1 cellular context compared by ENCODE assay signal in the genomic region with DNA sequence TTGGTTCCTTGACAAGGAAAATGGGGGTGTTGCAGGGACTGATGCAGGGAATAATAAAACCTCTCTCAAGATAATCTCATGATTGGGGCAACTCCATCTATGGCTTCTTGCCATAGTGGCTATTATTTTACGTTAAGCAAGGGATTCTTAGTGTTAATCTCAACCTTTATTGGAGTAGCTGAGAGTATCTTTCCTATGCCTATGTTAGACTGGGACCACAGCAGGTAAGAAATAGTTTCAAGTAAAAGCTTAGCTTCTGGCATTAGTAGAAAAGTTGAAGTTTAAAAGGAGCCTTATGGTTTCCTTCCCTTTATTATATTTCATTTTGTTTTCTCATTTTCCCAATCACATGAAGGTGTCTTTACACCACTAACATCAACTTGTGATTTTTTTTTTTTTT.
TF ChIP-seq lines count a peak whose summit lies in the region.

No MANE protein-coding gene starts in this region.

TF ChIP-seq in WTC11, 78 proteins besides CTCF, POLR2A, EP300 and RAD21:
- TF ChIP-seq FOXK1 (CRISPR knock-in tag; IDR thresholded peaks at IDR 0.05), result no peak
- no peak for TF ChIP-seq JAZF1 (CRISPR knock-in tag; IDR thresholded peaks at IDR 0.05)
- no peak for TF ChIP-seq NR1H2 (CRISPR knock-in tag; IDR thresholded peaks at IDR 0.05)
- TF ChIP-seq, protein P1, sequence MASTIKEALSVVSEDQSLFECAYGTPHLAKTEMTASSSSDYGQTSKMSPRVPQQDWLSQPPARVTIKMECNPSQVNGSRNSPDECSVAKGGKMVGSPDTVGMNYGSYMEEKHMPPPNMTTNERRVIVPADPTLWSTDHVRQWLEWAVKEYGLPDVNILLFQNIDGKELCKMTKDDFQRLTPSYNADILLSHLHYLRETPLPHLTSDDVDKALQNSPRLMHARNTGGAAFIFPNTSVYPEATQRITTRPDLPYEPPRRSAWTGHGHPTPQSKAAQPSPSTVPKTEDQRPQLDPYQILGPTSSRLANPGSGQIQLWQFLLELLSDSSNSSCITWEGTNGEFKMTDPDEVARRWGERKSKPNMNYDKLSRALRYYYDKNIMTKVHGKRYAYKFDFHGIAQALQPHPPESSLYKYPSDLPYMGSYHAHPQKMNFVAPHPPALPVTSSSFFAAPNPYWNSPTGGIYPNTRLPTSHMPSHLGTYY (CRISPR knock-in tag; IDR thresholded peaks at IDR 0.05), result no peak
- TF ChIP-seq CREB1 (CRISPR knock-in tag; IDR thresholded peaks at IDR 0.05), result no peak
- TF ChIP-seq, protein P2, sequence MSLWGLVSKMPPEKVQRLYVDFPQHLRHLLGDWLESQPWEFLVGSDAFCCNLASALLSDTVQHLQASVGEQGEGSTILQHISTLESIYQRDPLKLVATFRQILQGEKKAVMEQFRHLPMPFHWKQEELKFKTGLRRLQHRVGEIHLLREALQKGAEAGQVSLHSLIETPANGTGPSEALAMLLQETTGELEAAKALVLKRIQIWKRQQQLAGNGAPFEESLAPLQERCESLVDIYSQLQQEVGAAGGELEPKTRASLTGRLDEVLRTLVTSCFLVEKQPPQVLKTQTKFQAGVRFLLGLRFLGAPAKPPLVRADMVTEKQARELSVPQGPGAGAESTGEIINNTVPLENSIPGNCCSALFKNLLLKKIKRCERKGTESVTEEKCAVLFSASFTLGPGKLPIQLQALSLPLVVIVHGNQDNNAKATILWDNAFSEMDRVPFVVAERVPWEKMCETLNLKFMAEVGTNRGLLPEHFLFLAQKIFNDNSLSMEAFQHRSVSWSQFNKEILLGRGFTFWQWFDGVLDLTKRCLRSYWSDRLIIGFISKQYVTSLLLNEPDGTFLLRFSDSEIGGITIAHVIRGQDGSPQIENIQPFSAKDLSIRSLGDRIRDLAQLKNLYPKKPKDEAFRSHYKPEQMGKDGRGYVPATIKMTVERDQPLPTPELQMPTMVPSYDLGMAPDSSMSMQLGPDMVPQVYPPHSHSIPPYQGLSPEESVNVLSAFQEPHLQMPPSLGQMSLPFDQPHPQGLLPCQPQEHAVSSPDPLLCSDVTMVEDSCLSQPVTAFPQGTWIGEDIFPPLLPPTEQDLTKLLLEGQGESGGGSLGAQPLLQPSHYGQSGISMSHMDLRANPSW (CRISPR knock-in tag; conservative IDR thresholded peaks at IDR 0.05; ENCODE audit: low read depth), result no peak
- TF ChIP-seq NR3C1 (CRISPR knock-in tag; conservative IDR thresholded peaks at IDR 0.05; ENCODE audit: low read depth), result no peak
- TF ChIP-seq, protein P3, sequence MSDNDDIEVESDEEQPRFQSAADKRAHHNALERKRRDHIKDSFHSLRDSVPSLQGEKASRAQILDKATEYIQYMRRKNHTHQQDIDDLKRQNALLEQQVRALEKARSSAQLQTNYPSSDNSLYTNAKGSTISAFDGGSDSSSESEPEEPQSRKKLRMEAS (CRISPR knock-in tag; IDR thresholded peaks at IDR 0.05), result no peak
- TF ChIP-seq, protein P4, sequence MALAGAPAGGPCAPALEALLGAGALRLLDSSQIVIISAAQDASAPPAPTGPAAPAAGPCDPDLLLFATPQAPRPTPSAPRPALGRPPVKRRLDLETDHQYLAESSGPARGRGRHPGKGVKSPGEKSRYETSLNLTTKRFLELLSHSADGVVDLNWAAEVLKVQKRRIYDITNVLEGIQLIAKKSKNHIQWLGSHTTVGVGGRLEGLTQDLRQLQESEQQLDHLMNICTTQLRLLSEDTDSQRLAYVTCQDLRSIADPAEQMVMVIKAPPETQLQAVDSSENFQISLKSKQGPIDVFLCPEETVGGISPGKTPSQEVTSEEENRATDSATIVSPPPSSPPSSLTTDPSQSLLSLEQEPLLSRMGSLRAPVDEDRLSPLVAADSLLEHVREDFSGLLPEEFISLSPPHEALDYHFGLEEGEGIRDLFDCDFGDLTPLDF (CRISPR knock-in tag; IDR thresholded peaks at IDR 0.05), result no peak
- TF ChIP-seq, protein P5, sequence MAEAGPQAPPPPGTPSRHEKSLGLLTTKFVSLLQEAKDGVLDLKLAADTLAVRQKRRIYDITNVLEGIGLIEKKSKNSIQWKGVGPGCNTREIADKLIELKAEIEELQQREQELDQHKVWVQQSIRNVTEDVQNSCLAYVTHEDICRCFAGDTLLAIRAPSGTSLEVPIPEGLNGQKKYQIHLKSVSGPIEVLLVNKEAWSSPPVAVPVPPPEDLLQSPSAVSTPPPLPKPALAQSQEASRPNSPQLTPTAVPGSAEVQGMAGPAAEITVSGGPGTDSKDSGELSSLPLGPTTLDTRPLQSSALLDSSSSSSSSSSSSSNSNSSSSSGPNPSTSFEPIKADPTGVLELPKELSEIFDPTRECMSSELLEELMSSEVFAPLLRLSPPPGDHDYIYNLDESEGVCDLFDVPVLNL (CRISPR knock-in tag; IDR thresholded peaks at IDR 0.05; ENCODE audit: borderline replicate concordance, low read depth), result no peak
- no peak for TF ChIP-seq EMX1 (CRISPR knock-in tag; IDR thresholded peaks at IDR 0.05)
- TF ChIP-seq, protein P6, sequence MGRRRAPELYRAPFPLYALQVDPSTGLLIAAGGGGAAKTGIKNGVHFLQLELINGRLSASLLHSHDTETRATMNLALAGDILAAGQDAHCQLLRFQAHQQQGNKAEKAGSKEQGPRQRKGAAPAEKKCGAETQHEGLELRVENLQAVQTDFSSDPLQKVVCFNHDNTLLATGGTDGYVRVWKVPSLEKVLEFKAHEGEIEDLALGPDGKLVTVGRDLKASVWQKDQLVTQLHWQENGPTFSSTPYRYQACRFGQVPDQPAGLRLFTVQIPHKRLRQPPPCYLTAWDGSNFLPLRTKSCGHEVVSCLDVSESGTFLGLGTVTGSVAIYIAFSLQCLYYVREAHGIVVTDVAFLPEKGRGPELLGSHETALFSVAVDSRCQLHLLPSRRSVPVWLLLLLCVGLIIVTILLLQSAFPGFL (CRISPR knock-in tag; IDR thresholded peaks at IDR 0.05; ENCODE audit: borderline replicate concordance), result no peak
- TF ChIP-seq ZNF416 (CRISPR knock-in tag; IDR thresholded peaks at IDR 0.05), result no peak
